ENCODE assay signal across 8 cellular contexts in genomic region chr5:132488590-132488989, GRCh38. TPM values are rescaled to one million over a fixed set of nuclear protein-coding genes. Genes with fewer than 3 reads are reported as not detected.
DNase-seq lines count a peak whose midpoint lies in the region; ATAC-seq and TF ChIP-seq lines count a peak whose summit lies in the region.

No MANE protein-coding gene starts in this region.

- H3K27ac Mint-ChIP-seq in Calu3 (ENCODE audit: unreplicated experiment): no peak overlapping the region
- H3K27ac Mint-ChIP-seq in effector memory CD8-positive, alpha-beta T cell: peak overlapping the region; percentile 99

- H3K9me3 Mint-ChIP-seq in Calu3 (ENCODE audit: low read depth, unreplicated experiment): no peaks in the 10 kb centered on the region
- no peaks in the 10 kb centered on the region for H3K9me3 Mint-ChIP-seq in effector memory CD8-positive, alpha-beta T cell

- TF ChIP-seq CTCF in Calu3 (IDR thresholded peaks at IDR 0.05; ENCODE audit: unreplicated experiment): no peak
- TF ChIP-seq CTCF in prostate gland (IDR thresholded peaks at IDR 0.05): no peak
- no peak for TF ChIP-seq CTCF in ascending aorta (IDR thresholded peaks at IDR 0.05)

- intact Hi-C loops in Calu3 (cut with micrococcal nuclease; ENCODE audit: unreplicated experiment) (no loop called here), prostate gland (cut with DNase I) (no loop called here), ascending aorta (cut with DNase I) (no loop called here)

- peaks cover 11% of the 10 kb centered on the region for H3K4me1 ChIP-seq in prostate gland (replicated peaks)
- peaks cover 3 to 26% of the 10 kb centered on the region in 2 donors for H3K4me1 ChIP-seq in ascending aorta

- H3K36me3 ChIP-seq in prostate gland (peaks cover 8 to 22% of the 10 kb centered on the region in 2 donors), ascending aorta (peaks cover 35 to 46% of the 10 kb centered on the region in 2 donors)

- H3K27me3 ChIP-seq in prostate gland (replicated peaks; ENCODE audit: insufficient read depth) (no peaks in the 10 kb centered on the region), ascending aorta (no peaks in the 10 kb centered on the region)

- no peaks in the 10 kb centered on the region for H3K27me3 Mint-ChIP-seq in Calu3 (ENCODE audit: unreplicated experiment)
- no peaks in the 10 kb centered on the region for H3K27me3 Mint-ChIP-seq in effector memory CD8-positive, alpha-beta T cell

- ATAC-seq in effector memory CD8-positive, alpha-beta T cell (replicated peaks): no peak
- ATAC-seq in HG03280 (IDR thresholded peaks at IDR 0.05; ENCODE audit: unreplicated experiment): no peak
- no peak for ATAC-seq in HG02885 (IDR thresholded peaks at IDR 0.05; ENCODE audit: poor library complexity, unreplicated experiment)

- H3K4me1 Mint-ChIP-seq in Calu3 (ENCODE audit: low read depth, unreplicated experiment): peaks cover 27% of the 10 kb centered on the region
- H3K4me1 Mint-ChIP-seq in effector memory CD8-positive, alpha-beta T cell (ENCODE audit: low read depth in 2 of 2): peaks cover 57 to 71% of the 10 kb centered on the region in 2 donors

- H3K4me3 Mint-ChIP-seq in Calu3 (ENCODE audit: low read depth, unreplicated experiment): peak overlapping the region; percentile 89
- peak overlapping the region; percentile 90 to 98 for H3K4me3 Mint-ChIP-seq in effector memory CD8-positive, alpha-beta T cell

- H3K4me3 ChIP-seq in prostate gland (peak overlapping the region; percentile 70 to 85), ascending aorta (peak overlapping the region in 1 of 2 donors; percentile 94)

- CTCF ChIA-PET in Calu3 (lab: Charles Lee): interaction anchor here (1.0 to 3.9 kb wide), 2 partner anchors 13 to 75 kb away, joined by 3 to 23 read pairs; no protein-coding TSS in a partner anchor

- WGBS in prostate gland: 61% methylated on average over 2 of the region's 2 CpGs

- DNase-seq in Calu3: no peak
- DNase-seq in NCI-H774 (lab: John Stamatoyannopoulos, UW): peak; percentile 52
- DNase-seq in effector memory CD8-positive, alpha-beta T cell: no peak
- DNase-seq in prostate gland (ENCODE audit: low spot score): no peak
- no peak for DNase-seq in cortex of kidney (lab: John Stamatoyannopoulos, UW)
- DNase-seq in ascending aorta (ENCODE audit: low spot score in 2 of 2): no peak

- no peak overlapping the region for H3K27ac ChIP-seq in prostate gland
- no peak overlapping the region for H3K27ac ChIP-seq in ascending aorta

- no peaks in the 10 kb centered on the region for H3K9me3 ChIP-seq in prostate gland
- H3K9me3 ChIP-seq in ascending aorta: no peaks in the 10 kb centered on the region

- no TSS peak for BruUV-seq in Calu3 (replicated peaks; lab: Mats Ljungman, UMichigan)

- TF ChIP-seq POLR2A in prostate gland (IDR thresholded peaks at IDR 0.05): no peak

- peaks cover 70% of the 10 kb centered on the region for H3K36me3 Mint-ChIP-seq in Calu3 (ENCODE audit: insufficient read depth, unreplicated experiment)
- peaks cover 85% of the 10 kb centered on the region for H3K36me3 Mint-ChIP-seq in effector memory CD8-positive, alpha-beta T cell (ENCODE audit: insufficient read depth)

RNA-seq across cellular contexts. Expression of gene IRF1, which starts 2.0 kb away (rescaled TPM):
- total RNA-seq in Calu3 (2022) (64.0 and 82.4 TPM in 2 replicates), prostate gland (10 to 100 TPM; 42.2 to 47.0 TPM), ascending aorta (57.7 TPM)

RNA-seq across cellular contexts. Expression of gene IL5, which starts 54.7 kb away (rescaled TPM):
- total RNA-seq in Calu3 (2022) (not detected in 2 replicates), prostate gland (not detected), ascending aorta (not detected)
